11 cellular contexts compared by ENCODE assay signal in genomic region chr7:129136887-129137647, GRCh38. TPM values are rescaled to one million over a fixed set of nuclear protein-coding genes. Genes with fewer than 3 reads are reported as not detected.
A peak's percentile ranks its signal among the peaks of the same experiment; 100 is the strongest.
DNase-seq lines count a peak whose midpoint lies in the region; ATAC-seq and TF ChIP-seq lines count a peak whose summit lies in the region.
"Had no signal": no experiment of that assay in that cellular context is flagged by ENCODE, and none has a peak within 500 bp of the region (broad histone marks: within the 10 kb centered on the region; RNA-seq: fewer than 3 reads in every experiment).

No MANE protein-coding gene starts in this region.

- no peak for TF ChIP-seq CTCF in GM10248 (IDR thresholded peaks at IDR 0.05; ENCODE audit: control extremely low read depth, extremely low read depth, low read depth, missing control alignments)

- POLR2A ChIA-PET in GM10248 (lab: Yijun Ruan, JAX) = interaction anchor here (0.6 kb wide), 1 partner anchor 25 kb away, joined by 4 read pairs; no protein-coding TSS in a partner anchor

- DNase-seq in GM10248 (ENCODE audit: extremely low spot score) (peak; percentile 49), NOMO-1 treated with dmso at 0.1 percent for 144 hours (lab: John Stamatoyannopoulos, UW; ENCODE audit: unreplicated experiment) (peak; percentile 19), left lobe of liver (ENCODE audit: low spot score) (peak; percentile 7), T1000 (lab: John Stamatoyannopoulos, UW) (no peak), activated gamma-delta T cell (lab: John Stamatoyannopoulos, UW) (no peak), NCI-H1092 treated with DMSO at 0.1 percent for 48 hours (lab: John Stamatoyannopoulos, UW) (no peak)
- DNase-seq in stimulated activated CD4-positive, alpha-beta T cell treated with anti-CD3 and anti-CD28 coated beads, Interleukin-4, amount 100 ng/mL, for 4 hours = no peak
- DNase-seq: NCI-H748 treated with DMSO at 0.1 percent for 48 hours, nucleus accumbens had no signal

- CTCF ChIA-PET in GM10248 (lab: Yijun Ruan, JAX) = interaction anchor here (0.9 to 2.2 kb wide), 4 partner anchors 10 to 54 kb away, joined by 3 to 10 read pairs (median 4); no protein-coding TSS in a partner anchor

- ATAC-seq in GM21390 (IDR thresholded peaks at IDR 0.05; ENCODE audit: unreplicated experiment) (peak; percentile 66), left lobe of liver (no peak)

RNA-seq across cellular contexts. Expression of gene TSPAN33, which starts 7.4 kb away (rescaled TPM):
- 33.7 TPM for total RNA-seq in left lobe of liver

RNA-seq across cellular contexts. Expression of gene SMO, which starts 51.4 kb away (rescaled TPM):
- total RNA-seq in left lobe of liver = 22.1 TPM
- total RNA-seq: HT-29 had no signal

Comparison
In these comparisons a context has a peak if more than half of its experiments do, and no peak if none do; other contexts are left out.
1. DNase-seq: peak in GM10248 (single experiment), NOMO-1 treated with dmso at 0.1 percent for 144 hours (single experiment) and left lobe of liver (single experiment); none in T1000 (single experiment), stimulated activated CD4-positive, alpha-beta T cell treated with anti-CD3 and anti-CD28 coated beads, Interleukin-4, amount 100 ng/mL, for 4 hours (0 of 2), activated gamma-delta T cell (single experiment) and NCI-H1092 treated with DMSO at 0.1 percent for 48 hours (single experiment).